Comparison of ENCODE assay signal across 2 cellular contexts in genomic region chr7:21971780-21972396, GRCh38.
TF ChIP-seq lines count a peak whose summit lies in the region.

No MANE protein-coding gene starts in this region.

TF ChIP-seq in A549, 52 proteins besides CTCF, POLR2A, EP300 and RAD21 (continued from another document):
- no peak for TF ChIP-seq PBX3 (IDR thresholded peaks at IDR 0.05)
- TF ChIP-seq ATOH8 (CRISPR knock-in tag; IDR thresholded peaks at IDR 0.05; ENCODE audit: low read depth): no peak
- no peak for TF ChIP-seq BCL3 (IDR thresholded peaks at IDR 0.05)
- TF ChIP-seq FOSB (CRISPR knock-in tag; IDR thresholded peaks at IDR 0.05): no peak
- no peak for TF ChIP-seq ELK1 (IDR thresholded peaks at IDR 0.05; ENCODE audit: low read depth, low read length)
- no peak for TF ChIP-seq HOXB13 (CRISPR knock-in tag; IDR thresholded peaks at IDR 0.05; ENCODE audit: low read depth)
- TF ChIP-seq HMGXB4 (CRISPR knock-in tag; IDR thresholded peaks at IDR 0.05; ENCODE audit: borderline replicate concordance): no peak
- no peak for TF ChIP-seq MAZ (IDR thresholded peaks at IDR 0.05; ENCODE audit: borderline replicate concordance, low read depth, low read length)
TF ChIP-seq in A549: peak in this region for 0.

TF ChIP-seq in HCT116, 20 proteins besides CTCF, POLR2A, EP300 and RAD21 (continued from another document):
- TF ChIP-seq SP1 (IDR thresholded peaks at IDR 0.05; ENCODE audit: low read depth) (peak; percentile 62), ZNF274 (IDR thresholded peaks at IDR 0.05; ENCODE audit: low read depth, low read length) (no peak), CBX3 (IDR thresholded peaks at IDR 0.05; ENCODE audit: low read depth) (no peak), MAX (IDR thresholded peaks at IDR 0.05) (no peak), ELF1 (IDR thresholded peaks at IDR 0.05; ENCODE audit: borderline replicate concordance, low read depth) (peak; percentile 43), POLR2AphosphoS5 (IDR thresholded peaks at IDR 0.05; ENCODE audit: low read depth, low read length) (peak; percentile 95), FOSL1 (IDR thresholded peaks at IDR 0.05; ENCODE audit: low read depth) (no peak), YY1 (IDR thresholded peaks at IDR 0.05; ENCODE audit: extremely low read depth, insufficient replicate concordance, low read depth, low read length) (peak; percentile 29), SRF (IDR thresholded peaks at IDR 0.05; ENCODE audit: low read depth) (no peak), ZBTB33 (IDR thresholded peaks at IDR 0.05; ENCODE audit: extremely low read depth, insufficient replicate concordance, low read length) (no peak)
